30 cellular contexts compared by ENCODE assay signal in genomic region chr10:92382631-92383030, GRCh38.
"Had no signal": no experiment of that assay in that cellular context is flagged by ENCODE, and none has a peak within 500 bp of the region (broad histone marks: within the 10 kb centered on the region; RNA-seq: fewer than 3 reads in every experiment).

No MANE protein-coding gene starts in this region.

- H3K4me3 ChIP-seq: coronary artery, gastroesophageal sphincter, heart left ventricle, lower lobe of right lung, mucosa of descending colon, pancreas, smooth muscle cell, suprapubic skin, transverse colon, upper lobe of right lung, vagina had no signal

- H3K27me3 ChIP-seq: gastroesophageal sphincter, heart left ventricle, pancreas, suprapubic skin, transverse colon, upper lobe of right lung, vagina had no signal

- H3K27ac ChIP-seq: coronary artery, gastroesophageal sphincter, lower lobe of right lung, neutrophil, pancreas, suprapubic skin, transverse colon, upper lobe of right lung, vagina had no signal

- ATAC-seq: gastroesophageal sphincter; left ventricle myocardium superior; lower lobe of right lung; mucosa of descending colon; natural killer cell treated with Interleukin-12 subunit alpha and Interleukin-12 subunit beta and Interleukin-15 and Interleukin-18, amount 100 ng/mL, for 72 hours; pancreas; sciatic nerve; stimulated activated naive CD8-positive, alpha-beta T cell treated with anti-CD3 and anti-CD28 coated beads, Interleukin-15, amount 100 ng/mL, for 72 hours; upper lobe of right lung had no signal

- H3K9me3 Mint-ChIP-seq: central memory CD8-positive, alpha-beta T cell; mesothelial cell of epicardium; natural killer cell treated with Interleukin-12 subunit alpha and Interleukin-12 subunit beta and Interleukin-15 and Interleukin-18, amount 100 ng/mL, for 72 hours; stimulated activated naive CD8-positive, alpha-beta T cell treated with anti-CD3 and anti-CD28 coated beads, Interleukin-15, amount 100 ng/mL, for 72 hours had no signal

- DNase-seq: dermis blood vessel endothelial cell; effector memory CD4-positive, alpha-beta T cell; foreskin fibroblast; heart left ventricle; hippocampal formation; left cardiac atrium; left ventricle myocardium superior; lower lobe of right lung; mucosa of descending colon; naive B cell; pancreas; stimulated activated CD4-positive, alpha-beta T cell treated with anti-CD3 and anti-CD28 coated beads, Interleukin-12 subunit alpha, Interleukin-12 subunit beta, amount 100 ng/mL, for 4 hours; stimulated activated CD4-positive, alpha-beta T cell treated with anti-CD3 and anti-CD28 coated beads, Interleukin-1b, Interleukin-23, amount 100 ng/mL, for 48 hours; stimulated activated CD4-positive, alpha-beta T cell treated with anti-CD3 and anti-CD28 coated beads, Interleukin-4, amount 100 ng/mL, for 1 hour; stimulated activated CD8-positive, alpha-beta memory T cell treated with anti-CD3 and anti-CD28 coated beads, Interleukin-4, amount 100 ng/mL, for 48 hours; stimulated activated naive CD4-positive, alpha-beta T cell; stimulated activated naive CD8-positive, alpha-beta T cell treated with anti-CD3 and anti-CD28 coated beads, Interleukin-15, amount 100 ng/mL, for 72 hours; transverse colon; upper lobe of right lung had no signal

- H3K4me1 Mint-ChIP-seq: central memory CD8-positive, alpha-beta T cell; mesothelial cell of epicardium; naive B cell; stimulated activated naive CD8-positive, alpha-beta T cell treated with anti-CD3 and anti-CD28 coated beads, Interleukin-15, amount 100 ng/mL, for 72 hours had no signal

- H3K36me3 ChIP-seq: gastroesophageal sphincter, heart left ventricle, lower lobe of right lung, neutrophil, pancreas, suprapubic skin, transverse colon, upper lobe of right lung, vagina had no signal

- H3K36me3 Mint-ChIP-seq: mesothelial cell of epicardium; naive B cell; natural killer cell treated with Interleukin-12 subunit alpha and Interleukin-12 subunit beta and Interleukin-15 and Interleukin-18, amount 100 ng/mL, for 72 hours had no signal

- H3K9me3 ChIP-seq: gastroesophageal sphincter, heart left ventricle, lower lobe of right lung, mucosa of descending colon, neutrophil, pancreas, suprapubic skin, transverse colon, upper lobe of right lung, vagina had no signal

- H3K27ac Mint-ChIP-seq: mesothelial cell of epicardium; natural killer cell treated with Interleukin-12 subunit alpha and Interleukin-12 subunit beta and Interleukin-15 and Interleukin-18, amount 100 ng/mL, for 72 hours; stimulated activated naive CD8-positive, alpha-beta T cell treated with anti-CD3 and anti-CD28 coated beads, Interleukin-15, amount 100 ng/mL, for 72 hours had no signal

- H3K4me1 ChIP-seq: gastroesophageal sphincter, lower lobe of right lung, pancreas, suprapubic skin, transverse colon, upper lobe of right lung, vagina had no signal

- H3K4me3 Mint-ChIP-seq: central memory CD8-positive, alpha-beta T cell; mesothelial cell of epicardium; naive B cell; natural killer cell treated with Interleukin-12 subunit alpha and Interleukin-12 subunit beta and Interleukin-15 and Interleukin-18, amount 100 ng/mL, for 72 hours; neural crest cell; stimulated activated naive CD8-positive, alpha-beta T cell treated with anti-CD3 and anti-CD28 coated beads, Interleukin-15, amount 100 ng/mL, for 72 hours had no signal
